Comparison of ENCODE assay signal across 8 cellular contexts in genomic region chr10:102152545-102152890, GRCh38. TPM values are rescaled to one million over a fixed set of nuclear protein-coding genes. Genes with fewer than 3 reads are reported as not detected.
DNase-seq lines count a peak whose midpoint lies in the region; ATAC-seq, FAIRE-seq and TF ChIP-seq lines count a peak whose summit lies in the region.

No MANE protein-coding gene starts in this region.

- peak overlapping the region; percentile 96 to 98 for H3K4me3 ChIP-seq in Panc1 (ENCODE audit: low read depth in 2 of 2, low read length in 2 of 2)
- peak overlapping the region; percentile 92 for H3K4me3 ChIP-seq in bronchial epithelial cell (ENCODE audit: low read depth, low read length)
- H3K4me3 ChIP-seq in mononuclear cell (ENCODE audit: low read length), result peak overlapping the region; percentile 81

- POLR2A ChIA-PET in HEK293T (lab: Yijun Ruan, JAX), result interaction anchor here (1.0 to 2.0 kb wide), 9 partner anchors 8 to 37 kb away, joined by 3 to 8 read pairs (median 5); no protein-coding TSS in a partner anchor
- POLR2A ChIA-PET in Panc1 (lab: Charles Lee), result interaction anchor here (0.6 kb wide), 1 partner anchor 390 kb away, joined by 4 read pairs; no protein-coding TSS in a partner anchor

- no peaks in the 10 kb centered on the region for H3K27me3 Mint-ChIP-seq in stimulated activated naive CD8-positive, alpha-beta T cell treated with anti-CD3 and anti-CD28 coated beads, Interleukin-15, amount 100 ng/mL, for 72 hours

- peak overlapping the region; percentile 89 to 98 for H3K27ac Mint-ChIP-seq in stimulated activated naive CD8-positive, alpha-beta T cell treated with anti-CD3 and anti-CD28 coated beads, Interleukin-15, amount 100 ng/mL, for 72 hours

- H3K36me3 ChIP-seq in Panc1 (ENCODE audit: control insufficient read depth, insufficient read depth, low read length), result peaks cover 40% of the 10 kb centered on the region
- peaks cover 30% of the 10 kb centered on the region for H3K36me3 ChIP-seq in bronchial epithelial cell (ENCODE audit: control insufficient read depth, insufficient read depth, low read length)

- intact Hi-C loops in Panc1 (cut with micrococcal nuclease; ENCODE audit: unreplicated experiment), result no loop called here

- DNase-seq in GM03348 (ENCODE audit: low spot score), result peak; percentile 36
- DNase-seq in HEK293T (ENCODE audit: extremely low spot score), result peak; percentile 44
- DNase-seq in Panc1 (ENCODE audit: low read depth, low spot score), result no peak
- no peak for DNase-seq in bronchial epithelial cell (ENCODE audit: low read depth)
- DNase-seq in stimulated activated naive CD8-positive, alpha-beta T cell treated with anti-CD3 and anti-CD28 coated beads, Interleukin-15, amount 100 ng/mL, for 72 hours, result no peak
- DNase-seq in cerebellar nuclear complex (lab: John Stamatoyannopoulos, UW), result no peak
- DNase-seq in NCI-H2029 treated with DMSO at 0.1 percent for 48 hours (lab: John Stamatoyannopoulos, UW), result no peak

- H3K27ac ChIP-seq in Panc1 (ENCODE audit: low read length), result peak overlapping the region; percentile 99

- in situ Hi-C loops in Panc1 (cut with HindIII; ENCODE audit: low pct_unique_long_range_greater_than_20kb, low sequenced_read_pairs), result no loop called here

- peak; percentile 36 for ATAC-seq in Panc1
- peak; percentile 51 for ATAC-seq in stimulated activated naive CD8-positive, alpha-beta T cell treated with anti-CD3 and anti-CD28 coated beads, Interleukin-15, amount 100 ng/mL, for 72 hours

- H3K4me1 ChIP-seq in Panc1 (ENCODE audit: control insufficient read depth, insufficient read depth, low read length), result peaks cover 36% of the 10 kb centered on the region
- H3K4me1 ChIP-seq in mononuclear cell (ENCODE audit: insufficient read depth, low read length), result peaks cover 22% of the 10 kb centered on the region

- H3K27me3 ChIP-seq in Panc1 (ENCODE audit: control insufficient read depth, insufficient read depth, low read length) (no peaks in the 10 kb centered on the region), bronchial epithelial cell (ENCODE audit: control insufficient read depth, insufficient read depth, low read length) (no peaks in the 10 kb centered on the region), mononuclear cell (ENCODE audit: insufficient read depth, low read length) (no peaks in the 10 kb centered on the region)

- no peak for FAIRE-seq in bronchial epithelial cell (lab: Jason Lieb, UNC)

- peaks cover 66% of the 10 kb centered on the region for H3K4me1 Mint-ChIP-seq in stimulated activated naive CD8-positive, alpha-beta T cell treated with anti-CD3 and anti-CD28 coated beads, Interleukin-15, amount 100 ng/mL, for 72 hours

- no TSS peak for BruUV-seq in Panc1 (replicated peaks; lab: Mats Ljungman, UMichigan)

- TF ChIP-seq CTCF in Panc1 (IDR thresholded peaks at IDR 0.05), result no peak
- no peak for TF ChIP-seq CTCF in bronchial epithelial cell (IDR thresholded peaks at IDR 0.05; ENCODE audit: insufficient read depth, low read length, severe bottlenecking)

- no peaks in the 10 kb centered on the region for H3K9me3 ChIP-seq in Panc1 (ENCODE audit: control insufficient read depth, insufficient read depth, low read depth, low read length)
- H3K9me3 ChIP-seq in mononuclear cell (ENCODE audit: low read depth, low read length), result no peaks in the 10 kb centered on the region

- CTCF ChIA-PET in HEK293T (lab: Yijun Ruan, JAX), result interaction anchor here (0.9 kb wide), 1 partner anchor 17 kb away, joined by 7 read pairs; no protein-coding TSS in a partner anchor
- CTCF ChIA-PET in Panc1 (lab: Charles Lee), result interaction anchor here (0.6 to 1.3 kb wide), 2 partner anchors 17 to 83 kb away, joined by 3 to 4 read pairs; no protein-coding TSS in a partner anchor

- peak overlapping the region; percentile 91 to 98 for H3K4me3 Mint-ChIP-seq in stimulated activated naive CD8-positive, alpha-beta T cell treated with anti-CD3 and anti-CD28 coated beads, Interleukin-15, amount 100 ng/mL, for 72 hours

- no peaks in the 10 kb centered on the region for H3K9me3 Mint-ChIP-seq in stimulated activated naive CD8-positive, alpha-beta T cell treated with anti-CD3 and anti-CD28 coated beads, Interleukin-15, amount 100 ng/mL, for 72 hours

TF ChIP-seq in HEK293T, 16 proteins besides CTCF, POLR2A, EP300 and RAD21:
- TF ChIP-seq FOXA1 (IDR thresholded peaks at IDR 0.05), result no peak
- no peak for TF ChIP-seq SUZ12 (IDR thresholded peaks at IDR 0.05)
- TF ChIP-seq L3MBTL2 (conservative IDR thresholded peaks at IDR 0.05), result peak; percentile 90
- TF ChIP-seq TARDBP (IDR thresholded peaks at IDR 0.05), result no peak
- no peak for TF ChIP-seq SP1 (IDR thresholded peaks at IDR 0.05)

RNA-seq across cellular contexts. Expression of gene NOLC1, which starts 0.3 kb away (rescaled TPM):
- total RNA-seq in Panc1 (2021; ENCODE audit: unreplicated experiment) (182 TPM), bronchial epithelial cell (56.3 and 56.6 TPM in 2 replicates), mononuclear cell (19.8 TPM)
- 141 TPM for polyA plus RNA-seq in Panc1 (2012; ENCODE audit: insufficient read length)

RNA-seq across cellular contexts. Expression of gene PPRC1, which starts 19.7 kb away (rescaled TPM):
- 87.9 TPM for total RNA-seq in Panc1 (2021; ENCODE audit: unreplicated experiment)
- 58.1 TPM for polyA plus RNA-seq in Panc1 (2012; ENCODE audit: insufficient read length)
- total RNA-seq in bronchial epithelial cell, result 7.8 and 10.0 TPM in 2 replicates
- total RNA-seq in mononuclear cell, result 12.1 TPM

RNA-seq across cellular contexts. Expression of gene LDB1, which starts 32.4 kb away (rescaled TPM):
- total RNA-seq in Panc1 (2021; ENCODE audit: unreplicated experiment), result 87.6 TPM
- 125 TPM for polyA plus RNA-seq in Panc1 (2012; ENCODE audit: insufficient read length)
- 30.0 and 37.3 TPM in 2 replicates for total RNA-seq in bronchial epithelial cell
- 59.0 TPM for total RNA-seq in mononuclear cell

Comparison
In these comparisons a context has a peak if more than half of its experiments do, and no peak if none do; other contexts are left out.
1. DNase-seq: peak in GM03348 (single experiment) and HEK293T (single experiment); none in Panc1 (single experiment), bronchial epithelial cell (single experiment), stimulated activated naive CD8-positive, alpha-beta T cell treated with anti-CD3 and anti-CD28 coated beads, Interleukin-15, amount 100 ng/mL, for 72 hours (0 of 2), cerebellar nuclear complex (0 of 2) and NCI-H2029 treated with DMSO at 0.1 percent for 48 hours (single experiment).
2. Peak in every context shown above with its lines, with median percentiles within 50 percentile points of each other: H3K4me3 ChIP-seq.